ENCODE assay signal across 11 cellular contexts in genomic region chr2:60569680-60570111, GRCh38. TPM values are rescaled to one million over a fixed set of nuclear protein-coding genes. Genes with fewer than 3 reads are reported as not detected.
A peak's percentile ranks its signal among the peaks of the same experiment; 100 is the strongest.
DNase-seq lines count a peak whose midpoint lies in the region; ATAC-seq, FAIRE-seq and TF ChIP-seq lines count a peak whose summit lies in the region.
"Had no signal": no experiment of that assay in that cellular context is flagged by ENCODE, and none has a peak within 500 bp of the region (broad histone marks: within the 10 kb centered on the region; RNA-seq: fewer than 3 reads in every experiment).

No MANE protein-coding gene starts in this region.

- H3K79me2 ChIP-seq in HepG2 (ENCODE audit: insufficient read depth, low read length) = no peaks in the 10 kb centered on the region

- no peak for TF ChIP-seq POLR2A in HepG2 (IDR thresholded peaks at IDR 0.05; ENCODE audit: insufficient read depth in 1 of 2, low read depth in 2 of 2, low read length in 2 of 2)

- peaks cover 34% of the 10 kb centered on the region for H3K27me3 ChIP-seq in BE2C
- peaks cover 25% of the 10 kb centered on the region for H3K27me3 ChIP-seq in HL-60 (ENCODE audit: insufficient read depth, poor library complexity, severe bottlenecking)
- peaks cover 60% of the 10 kb centered on the region for H3K27me3 ChIP-seq in mononuclear cell (ENCODE audit: insufficient read depth, low read length)
- H3K27me3 ChIP-seq in HepG2 (ENCODE audit: control insufficient read depth in 1 of 2, insufficient read depth in 2 of 2, low read length in 2 of 2) = peaks cover 4 to 43% of the 10 kb centered on the region in 2 experiments

- no peak for TF ChIP-seq RAD21 in HepG2 (CRISPR knock-in tag; IDR thresholded peaks at IDR 0.05)

- WGBS in HepG2 (ENCODE audit: low lambda C conversion rate) = 6% methylated on average over 13 of the region's 13 CpGs

- ATAC-seq in GM21825 (IDR thresholded peaks at IDR 0.05; ENCODE audit: unreplicated experiment) (no peak), HepG2 (no peak)

- no peak overlapping the region for H3K27ac ChIP-seq in HL-60 (replicated peaks)
- H3K27ac ChIP-seq in HepG2 (ENCODE audit: extremely low read length, insufficient read depth, low read length) = no peak overlapping the region
- H3K27ac ChIP-seq: tibial artery had no signal

- BruUV-seq in HepG2 (replicated peaks; lab: Mats Ljungman, UMichigan) = no TSS peak

- H4K20me1 ChIP-seq in HepG2 (ENCODE audit: insufficient read depth, low read length) = no peaks in the 10 kb centered on the region

- in situ Hi-C loops in HepG2 (cut with HindIII; ENCODE audit: extremely low pct_ligation_motif_present, low pct_unique_long_range_greater_than_20kb) = no loop called here

- intact Hi-C loops in HepG2 (cut with micrococcal nuclease; ENCODE audit: unreplicated experiment) = loop anchor here (5.0 kb wide), 1 partner anchor 1267 kb away; no protein-coding TSS in a partner anchor

- H3K4me2 ChIP-seq in HepG2 (ENCODE audit: low read depth, low read length) = no peak overlapping the region

- TF ChIP-seq EP300 in HepG2 (IDR thresholded peaks at IDR 0.05; ENCODE audit: low read depth in 2 of 2, low read length in 2 of 2) (no peak), HepG2 (CRISPR knock-in tag; IDR thresholded peaks at IDR 0.05; ENCODE audit: borderline replicate concordance) (no peak)

- no peak for FAIRE-seq in HepG2 (lab: Jason Lieb, UNC)

- H3K4me1 ChIP-seq in BE2C (no peaks in the 10 kb centered on the region), mononuclear cell (ENCODE audit: insufficient read depth, low read length) (peaks cover 18% of the 10 kb centered on the region), HepG2 (ENCODE audit: insufficient read depth, low read length) (no peaks in the 10 kb centered on the region)

- H3K9ac ChIP-seq in HepG2 (ENCODE audit: insufficient read depth, low read depth, low read length) = no peak overlapping the region

- TF ChIP-seq CTCF in BE2C (IDR thresholded peaks at IDR 0.05; ENCODE audit: low read depth, low read length) = no peak
- TF ChIP-seq CTCF in HL-60 (IDR thresholded peaks at IDR 0.05; ENCODE audit: insufficient read depth, low read length) = no peak
- TF ChIP-seq CTCF in choroid plexus epithelial cell (conservative IDR thresholded peaks at IDR 0.05; ENCODE audit: low read depth, low read length) = no peak
- TF ChIP-seq CTCF in HepG2 (CRISPR knock-in tag; IDR thresholded peaks at IDR 0.05) = no peak

- no peaks in the 10 kb centered on the region for H3K9me3 ChIP-seq in BE2C
- H3K9me3 ChIP-seq in mononuclear cell (ENCODE audit: low read depth, low read length) = no peaks in the 10 kb centered on the region
- H3K9me3 ChIP-seq in HepG2 (ENCODE audit: low read length) = no peaks in the 10 kb centered on the region
- H3K9me3 ChIP-seq: tibial artery had no signal

- POLR2A ChIA-PET in HepG2 (lab: Yijun Ruan, JAX) = no interaction called here

- no peak overlapping the region for H2AFZ ChIP-seq in HepG2 (ENCODE audit: low read length)

- H3K4me3 ChIP-seq in BE2C (ENCODE audit: low read depth, low read length) = peak overlapping the region; percentile 42
- H3K4me3 ChIP-seq in HL-60 (replicated peaks; ENCODE audit: insufficient read depth, low read length) = peak overlapping the region; percentile 5
- H3K4me3 ChIP-seq in choroid plexus epithelial cell (ENCODE audit: low read depth, low read length) = peak overlapping the region; percentile 40
- peak overlapping the region; percentile 24 for H3K4me3 ChIP-seq in mononuclear cell (ENCODE audit: low read length)
- no peak overlapping the region for H3K4me3 ChIP-seq in HepG2 (replicated peaks in 1 of 3; ENCODE audit: insufficient read depth in 1 of 3, low read depth in 2 of 3, low read length in 3 of 3)
- H3K4me3 ChIP-seq: tibial artery had no signal

- DNase-seq in BE2C = no peak
- DNase-seq in HL-60 (ENCODE audit: low read depth in 1 of 2, low spot score in 1 of 2) = peak in 1 of 2 experiments; percentile 35
- DNase-seq in choroid plexus epithelial cell (ENCODE audit: low read depth) = peak; percentile 10
- DNase-seq in NCI-H748 (lab: John Stamatoyannopoulos, UW; ENCODE audit: unreplicated experiment) = no peak
- DNase-seq in HepG2 (ENCODE audit: low spot score) = no peak
- no peak for DNase-seq in NCI-H1930 (lab: John Stamatoyannopoulos, UW)
- DNase-seq: immature natural killer cell, NCI-H1092, tibial artery had no signal

- H3K36me3 ChIP-seq in BE2C (no peaks in the 10 kb centered on the region), HepG2 (replicated peaks in 1 of 2; ENCODE audit: control insufficient read depth in 1 of 2, insufficient read depth in 2 of 2, low read length in 2 of 2) (no peaks in the 10 kb centered on the region)
- H3K36me3 ChIP-seq: tibial artery had no signal

- CTCF ChIA-PET in HepG2 (lab: Yijun Ruan, JAX; ENCODE audit: low intra/inter-chr PET ratio, low total read pairs) = no interaction called here

TF ChIP-seq in HepG2, 621 proteins besides CTCF, POLR2A, EP300 and RAD21:
- TF ChIP-seq ZNF790 (CRISPR knock-in tag; IDR thresholded peaks at IDR 0.05; ENCODE audit: borderline replicate concordance) = no peak
- no peak for TF ChIP-seq PRMT3 (CRISPR knock-in tag; IDR thresholded peaks at IDR 0.05; ENCODE audit: borderline replicate concordance, low read depth)
- TF ChIP-seq PAF1 (CRISPR knock-in tag; IDR thresholded peaks at IDR 0.05) = no peak
- no peak for TF ChIP-seq KAT2B (IDR thresholded peaks at IDR 0.05; ENCODE audit: borderline replicate concordance, low read depth, low read length)
- TF ChIP-seq ZNF782 (CRISPR knock-in tag; IDR thresholded peaks at IDR 0.05; ENCODE audit: borderline replicate concordance) = no peak
- TF ChIP-seq TCF7L2 (IDR thresholded peaks at IDR 0.05; ENCODE audit: low read depth, low read length) = no peak
- TF ChIP-seq TFDP1 (CRISPR knock-in tag; IDR thresholded peaks at IDR 0.05; ENCODE audit: borderline replicate concordance) = no peak
- no peak for TF ChIP-seq MBNL3 (CRISPR knock-in tag; conservative IDR thresholded peaks at IDR 0.05)
- TF ChIP-seq KDM5A (IDR thresholded peaks at IDR 0.05; ENCODE audit: borderline replicate concordance, low read length) = no peak
- TF ChIP-seq ESRRA (CRISPR knock-in tag; IDR thresholded peaks at IDR 0.05; ENCODE audit: low read depth) = no peak
- TF ChIP-seq ZNF34 (CRISPR knock-in tag; IDR thresholded peaks at IDR 0.05; ENCODE audit: borderline replicate concordance) = no peak

RNA-seq across cellular contexts. Expression of gene BCL11A, which starts 16.2 kb away (rescaled TPM):
- polyA plus RNA-seq in BE2C (2012; ENCODE audit: insufficient read depth, insufficient read length, low read depth) = 6.5 TPM
- total RNA-seq in mononuclear cell (11.2 TPM), HepG2 (2016; rRNA removed; fragmentation: Illumina TruSeq; extraction: Trizol) (not detected in 2 replicates)
- total RNA-seq in HepG2 (2016; cell fraction: cytosol; rRNA removed; fragmentation: Illumina TruSeq; extraction: Trizol; ENCODE audit: low read depth) = not detected in 2 replicates
- not detected in 2 replicates for total RNA-seq in HepG2 (2016; cell fraction: insoluble cytoplasmic fraction; rRNA removed; fragmentation: Illumina TruSeq; extraction: Trizol)
- total RNA-seq in HepG2 (2016; cell fraction: membrane; rRNA removed; fragmentation: Illumina TruSeq; extraction: Trizol) = not detected in 2 replicates
- not detected in 2 replicates for total RNA-seq in HepG2 (2016; cell fraction: nucleus; rRNA removed; fragmentation: Illumina TruSeq; extraction: Trizol)
- polyA plus RNA-seq in HepG2 (2011; rRNA removed) = not detected in 2 replicates
- not detected in 2 replicates for polyA plus RNA-seq in HepG2 (2011; cell fraction: cytosol; rRNA removed)
- 0.05 TPM in 1 of 2 replicates, not detected in the other for polyA plus RNA-seq in HepG2 (2011; cell fraction: nucleus; rRNA removed)
- not detected in 2 replicates for polyA plus RNA-seq in HepG2 (2012)
- not detected in 2 replicates for polyA plus RNA-seq in HepG2 (2016; cell fraction: cytosol; fragmentation: Illumina TruSeq; extraction: Trizol; ENCODE audit: low read depth)
- not detected in 2 replicates for polyA plus RNA-seq in HepG2 (2016; cell fraction: insoluble cytoplasmic fraction; fragmentation: Illumina TruSeq; extraction: Trizol; ENCODE audit: low read depth)
- not detected in 2 replicates for polyA plus RNA-seq in HepG2 (2016; cell fraction: membrane; fragmentation: Illumina TruSeq; extraction: Trizol; ENCODE audit: low read depth)
- polyA plus RNA-seq in HepG2 (2016; cell fraction: nucleus; fragmentation: Illumina TruSeq; extraction: Trizol; ENCODE audit: insufficient read depth, low read depth) = not detected in 2 replicates
- polyA minus RNA-seq in HepG2 (2011; rRNA and poly(A)+ RNA removed; ENCODE audit: low replicate concordance) = 0.07 TPM in 1 of 2 replicates, not detected in the other
- not detected in 2 replicates for polyA minus RNA-seq in HepG2 (2011; cell fraction: cytosol; rRNA and poly(A)+ RNA removed)
- polyA minus RNA-seq in HepG2 (2011; cell fraction: nucleus; rRNA and poly(A)+ RNA removed) = not detected in 2 replicates

Comparison
In these comparisons a context has a peak if more than half of its experiments do, and no peak if none do; other contexts are left out.
1. H3K4me3 ChIP-seq: peak in BE2C (single experiment), HL-60 (single experiment), choroid plexus epithelial cell (single experiment) and mononuclear cell (single experiment); none in HepG2 (0 of 3).
2. RNA of gene BCL11A, which starts 16.2 kb away (total RNA-seq): 11.2 TPM in mononuclear cell (single experiment); not detected in HepG2; every median in the first group is over 10 times any median in the second.